Comparison of ENCODE assay signal across 1 cellular context in the genomic region with DNA sequence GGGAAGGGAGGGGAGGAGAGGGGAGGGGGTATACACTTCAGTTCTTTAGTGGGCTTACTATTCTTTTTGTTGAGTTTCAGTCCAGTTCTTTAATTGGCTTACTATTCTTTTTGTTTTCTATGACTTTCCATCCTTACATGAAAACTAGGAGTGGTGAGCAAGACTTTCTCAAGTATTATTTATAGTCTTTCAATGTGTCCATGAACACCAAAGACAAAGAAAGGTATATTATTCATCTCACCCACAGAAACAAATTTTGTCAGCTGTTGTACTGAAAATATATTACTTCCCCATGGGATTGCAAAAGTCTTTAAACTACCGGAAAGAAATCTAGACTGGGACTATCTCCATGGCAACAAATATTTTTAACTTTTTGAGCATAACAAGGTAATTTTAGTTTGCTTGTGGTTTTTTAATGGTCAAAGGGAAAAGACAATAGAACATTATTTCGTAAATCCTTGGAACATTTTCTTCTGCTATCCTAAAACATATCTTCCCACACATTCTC.
TF ChIP-seq lines count a peak whose summit lies in the region.

No MANE protein-coding gene starts in this region.

TF ChIP-seq in IMR-90, 13 proteins besides CTCF, POLR2A, EP300 and RAD21 (continued from another document):
- peak; percentile 63; the same call in 1 of the 2 replicates for TF ChIP-seq CEBPB (IDR thresholded peaks at IDR 0.05; ENCODE audit: low read depth, low read length)
